ENCODE assay signal across 11 cellular contexts in the genomic region with DNA sequence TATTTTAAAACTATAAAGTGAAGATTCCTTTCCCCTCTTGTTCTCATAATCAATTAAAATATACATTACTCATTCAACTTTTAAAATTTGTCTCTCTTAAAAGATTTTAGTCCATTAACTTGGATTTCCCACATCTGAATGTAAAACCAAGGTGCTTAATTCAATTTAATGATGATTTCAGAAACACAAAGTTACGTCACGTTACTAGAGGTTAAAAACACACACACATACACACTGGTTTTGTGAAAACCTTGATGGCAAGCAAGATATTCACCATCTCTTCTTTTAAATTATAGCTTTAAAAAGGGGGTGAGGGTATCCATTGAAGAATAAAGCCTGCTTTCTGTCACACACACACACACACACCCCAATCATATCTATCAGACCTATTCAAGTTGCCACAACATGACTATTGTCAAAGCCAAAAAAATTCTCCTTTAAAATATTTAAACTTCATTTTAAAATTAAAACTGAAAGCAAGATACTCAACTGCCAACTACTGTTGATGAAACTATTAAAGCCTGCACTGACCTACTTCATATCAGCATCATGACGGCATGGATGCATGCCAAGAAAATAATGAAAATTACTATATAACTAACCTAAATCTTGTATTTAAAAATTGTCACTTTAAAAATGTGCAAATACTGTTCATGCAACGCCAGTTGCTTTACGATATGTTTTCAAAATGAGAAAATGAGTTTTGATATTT. TPM values are rescaled to one million over a fixed set of nuclear protein-coding genes. Genes with fewer than 3 reads are reported as not detected.
DNase-seq lines count a peak whose midpoint lies in the region; ATAC-seq and TF ChIP-seq lines count a peak whose summit lies in the region.
"Had no signal": no experiment of that assay in that cellular context is flagged by ENCODE, and none has a peak within 500 bp of the region (broad histone marks: within the 10 kb centered on the region; RNA-seq: fewer than 3 reads in every experiment).

No MANE protein-coding gene starts in this region.

- TF ChIP-seq POLR2A in gastroesophageal sphincter (IDR thresholded peaks at IDR 0.05) = no peak

- no peaks in the 10 kb centered on the region for H3K9me3 Mint-ChIP-seq in stimulated activated naive CD8-positive, alpha-beta T cell treated with anti-CD3 and anti-CD28 coated beads, Interleukin-15, Interleukin-2, amounts not matched to agents 100 ng/mL and 50 ng/mL, for 24 hours
- H3K9me3 Mint-ChIP-seq in activated T-helper 17 cell treated with anti-CD3 and anti-CD28 coated beads, Interleukin-2, amount 50 U/mL, for 72 hours = no peaks in the 10 kb centered on the region
- no peaks in the 10 kb centered on the region for H3K9me3 Mint-ChIP-seq in immature natural killer cell

- H3K27me3 Mint-ChIP-seq in stimulated activated naive CD8-positive, alpha-beta T cell treated with anti-CD3 and anti-CD28 coated beads, Interleukin-15, Interleukin-2, amounts not matched to agents 100 ng/mL and 50 ng/mL, for 24 hours = no peaks in the 10 kb centered on the region
- no peaks in the 10 kb centered on the region for H3K27me3 Mint-ChIP-seq in activated T-helper 17 cell treated with anti-CD3 and anti-CD28 coated beads, Interleukin-2, amount 50 U/mL, for 72 hours
- peaks cover 6 to 10% (median 10%) of the 10 kb centered on the region in 3 donors for H3K27me3 Mint-ChIP-seq in immature natural killer cell (ENCODE audit: low read depth in 3 of 3)

- H3K36me3 ChIP-seq in urinary bladder (ENCODE audit: insufficient read depth) (no peaks in the 10 kb centered on the region), gastroesophageal sphincter (no peaks in the 10 kb centered on the region)

- H3K4me1 ChIP-seq in urinary bladder (ENCODE audit: insufficient read depth) (no peaks in the 10 kb centered on the region), gastroesophageal sphincter (peaks cover 0 to 54% (median 8%) of the 10 kb centered on the region in 3 donors)

- peaks cover 31% of the 10 kb centered on the region for H3K36me3 Mint-ChIP-seq in stimulated activated naive CD8-positive, alpha-beta T cell treated with anti-CD3 and anti-CD28 coated beads, Interleukin-15, Interleukin-2, amounts not matched to agents 100 ng/mL and 50 ng/mL, for 24 hours (ENCODE audit: low read depth)
- H3K36me3 Mint-ChIP-seq in activated T-helper 17 cell treated with anti-CD3 and anti-CD28 coated beads, Interleukin-2, amount 50 U/mL, for 72 hours (ENCODE audit: low read depth) = peaks cover 18% of the 10 kb centered on the region
- no peaks in the 10 kb centered on the region for H3K36me3 Mint-ChIP-seq in immature natural killer cell

- H3K4me3 Mint-ChIP-seq in stimulated activated naive CD8-positive, alpha-beta T cell treated with anti-CD3 and anti-CD28 coated beads, Interleukin-15, Interleukin-2, amounts not matched to agents 100 ng/mL and 50 ng/mL, for 24 hours = peak overlapping the region; percentile 94
- peak overlapping the region; percentile 94 for H3K4me3 Mint-ChIP-seq in activated T-helper 17 cell treated with anti-CD3 and anti-CD28 coated beads, Interleukin-2, amount 50 U/mL, for 72 hours
- H3K4me3 Mint-ChIP-seq in immature natural killer cell = peak overlapping the region; percentile 86 to 95 (median 93)

- WGBS in urinary bladder = 40% methylated on average over 5 of the region's 5 CpGs
- WGBS in gastroesophageal sphincter (ENCODE audit: low coverage in 1 of 2), 2 donors = 34 to 46% methylated on average over 5 of the region's 5 CpGs

- H3K27ac ChIP-seq in urinary bladder (ENCODE audit: low read depth) = no peak overlapping the region
- H3K27ac ChIP-seq in gastroesophageal sphincter = no peak overlapping the region

- TF ChIP-seq EP300 in gastroesophageal sphincter (IDR thresholded peaks at IDR 0.05) = no peak

- H3K27ac Mint-ChIP-seq in stimulated activated naive CD8-positive, alpha-beta T cell treated with anti-CD3 and anti-CD28 coated beads, Interleukin-15, Interleukin-2, amounts not matched to agents 100 ng/mL and 50 ng/mL, for 24 hours = peak overlapping the region; percentile 40
- H3K27ac Mint-ChIP-seq in activated T-helper 17 cell treated with anti-CD3 and anti-CD28 coated beads, Interleukin-2, amount 50 U/mL, for 72 hours = peak overlapping the region; percentile 37
- H3K27ac Mint-ChIP-seq in immature natural killer cell = peak overlapping the region; percentile 35 to 76 (median 70)

- DNase-seq in stimulated activated naive CD8-positive, alpha-beta T cell treated with anti-CD3 and anti-CD28 coated beads, Interleukin-15, Interleukin-2, amounts not matched to agents 100 U/mL and 50 U/mL, for 24 hours = no peak
- DNase-seq in immature natural killer cell (no peak), MV-4-11 (lab: John Stamatoyannopoulos, UW) (no peak)
- no peak for DNase-seq in activated CD4-positive, CD25-positive, alpha-beta regulatory T cell (lab: John Stamatoyannopoulos, UW)
- DNase-seq: body of pancreas; NCI-H1436; stimulated activated CD4-positive, alpha-beta T cell treated with anti-CD3 and anti-CD28 coated beads, Interleukin-2, amount 100 ng/mL, for 24 hours had no signal

- peaks cover 65% of the 10 kb centered on the region for H3K4me1 Mint-ChIP-seq in stimulated activated naive CD8-positive, alpha-beta T cell treated with anti-CD3 and anti-CD28 coated beads, Interleukin-15, Interleukin-2, amounts not matched to agents 100 ng/mL and 50 ng/mL, for 24 hours (ENCODE audit: low read depth)
- peaks cover 16% of the 10 kb centered on the region for H3K4me1 Mint-ChIP-seq in activated T-helper 17 cell treated with anti-CD3 and anti-CD28 coated beads, Interleukin-2, amount 50 U/mL, for 72 hours
- H3K4me1 Mint-ChIP-seq in immature natural killer cell = peaks cover 46 to 72% of the 10 kb centered on the region in 2 donors

- no peak for ATAC-seq in stimulated activated naive CD8-positive, alpha-beta T cell treated with anti-CD3 and anti-CD28 coated beads, Interleukin-15, Interleukin-2, amounts not matched to agents 100 U/mL and 50 U/mL, for 24 hours
- no peak for ATAC-seq in activated T-helper 17 cell treated with anti-CD3 and anti-CD28 coated beads, Interleukin-2, amount 50 U/mL, for 72 hours (replicated peaks)
- ATAC-seq in gastroesophageal sphincter = no peak
- ATAC-seq: body of pancreas had no signal

- no peaks in the 10 kb centered on the region for H3K9me3 ChIP-seq in gastroesophageal sphincter
- H3K9me3 ChIP-seq: body of pancreas had no signal

- no peaks in the 10 kb centered on the region for H3K27me3 ChIP-seq in gastroesophageal sphincter
- H3K27me3 ChIP-seq: body of pancreas had no signal

- TF ChIP-seq CTCF in gastroesophageal sphincter (IDR thresholded peaks at IDR 0.05) = no peak

- peak overlapping the region; percentile 14 for H3K4me3 ChIP-seq in urinary bladder (ENCODE audit: low read depth, low read length)
- H3K4me3 ChIP-seq in gastroesophageal sphincter = peak overlapping the region in 1 of 2 donors; percentile 84
- H3K4me3 ChIP-seq: body of pancreas had no signal

RNA-seq across cellular contexts. Expression of a gene that starts 2.1 kb away (rescaled TPM):
- total RNA-seq in activated T-helper 17 cell treated with anti-CD3 and anti-CD28 coated beads, Interleukin-2, amount 50 U/mL, for 72 hours = 10 to 100 TPM; 33.8 to 36.2 TPM
- polyA plus RNA-seq in immature natural killer cell (1 to 10 TPM in 2 of 3 donors, under 1 TPM in 1; 0.03 to 4.7 (median 2.4) TPM), urinary bladder (4.5 TPM)
- total RNA-seq in urinary bladder (16.0 TPM), gastroesophageal sphincter (1 to 10 TPM; 5.9 to 8.7 (median 7.2) TPM)
